In the genomic region with DNA sequence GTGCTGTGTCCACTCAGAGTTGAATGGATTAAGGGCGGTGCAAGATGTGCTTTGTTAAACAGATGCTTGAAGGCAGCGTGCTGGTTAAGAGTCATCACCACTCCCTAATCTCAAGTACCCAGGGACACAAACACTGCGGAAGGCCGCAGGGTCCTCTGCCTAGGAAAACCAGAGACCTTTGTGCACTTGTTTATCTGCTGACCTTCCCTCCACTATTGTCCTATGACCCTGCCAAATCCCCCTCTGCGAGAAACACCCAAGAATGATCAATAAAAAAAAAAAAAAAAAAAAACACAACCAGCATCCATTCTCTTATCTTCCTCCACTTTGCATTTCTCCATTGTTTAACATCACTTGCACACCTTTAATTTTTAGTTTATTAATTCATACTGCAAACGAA, we compare ENCODE assay signal across 8 cellular contexts. TPM values are rescaled to one million over a fixed set of nuclear protein-coding genes. Genes with fewer than 3 reads are reported as not detected.
DNase-seq lines count a peak whose midpoint lies in the region; ATAC-seq and TF ChIP-seq lines count a peak whose summit lies in the region.
"Not testable (repeated sequence)": the region's sequence is repeated elsewhere in the genome, so short reads cannot be mapped to it uniquely, and the experiment has no call there.

No MANE protein-coding gene starts in this region.

- H3K27ac Mint-ChIP-seq in activated T-cell treated with anti-CD3 and anti-CD28 coated beads, Interleukin-2, amount 50 U/mL, for 72 hours: peak overlapping the region; percentile 92
- H3K27ac Mint-ChIP-seq in naive thymus-derived CD4-positive, alpha-beta T cell: peak overlapping the region in 7 of 9 donors; percentile 83 to 98 (median 92)
- peak overlapping the region; percentile 98 for H3K27ac Mint-ChIP-seq in stimulated activated effector memory CD8-positive, alpha-beta T cell treated with anti-CD3 and anti-CD28 coated beads, Interleukin-12 subunit alpha, Interleukin-12 subunit beta, amount 100 ng/mL, for 72 hours

- H3K27me3 Mint-ChIP-seq in activated T-cell treated with anti-CD3 and anti-CD28 coated beads, Interleukin-2, amount 50 U/mL, for 72 hours (ENCODE audit: low read depth); naive thymus-derived CD4-positive, alpha-beta T cell: not testable (repeated sequence)

- not testable (repeated sequence) for H3F3A ChIP-seq in PC-3 (ENCODE audit: low read length, unreplicated experiment)

- H3K27me3 ChIP-seq in A673 (replicated peaks; ENCODE audit: insufficient read depth, low read depth, low read length, poor library complexity); H7 (ENCODE audit: control insufficient read depth, insufficient read depth, low read length); PC-3 (ENCODE audit: low read length); right atrium auricular region; naive thymus-derived CD4-positive, alpha-beta T cell (ENCODE audit: control insufficient read depth in 2 of 2, insufficient read depth in 2 of 2, low read length in 2 of 2): not testable (repeated sequence)

- H3K9me3 Mint-ChIP-seq in activated T-cell treated with anti-CD3 and anti-CD28 coated beads, Interleukin-2, amount 50 U/mL, for 72 hours; naive thymus-derived CD4-positive, alpha-beta T cell; stimulated activated effector memory CD8-positive, alpha-beta T cell treated with anti-CD3 and anti-CD28 coated beads, Interleukin-12 subunit alpha, Interleukin-12 subunit beta, amount 100 ng/mL, for 72 hours: not testable (repeated sequence)

- POLR2A ChIA-PET in A673 (lab: Charles Lee; ENCODE audit: low non-redundant PET): not testable (repeated sequence)
- POLR2A ChIA-PET in PC-3 (lab: Charles Lee; ENCODE audit: unreplicated experiment): interaction anchor here (0.6 kb wide), 1 partner anchor 1667 kb away, joined by 14 read pairs; no protein-coding TSS in a partner anchor
- POLR2A ChIA-PET in naive thymus-derived CD4-positive, alpha-beta T cell (lab: Charles Lee): interaction anchor here (0.7 to 3.8 kb wide), 5 partner anchors 10 to 734 kb away, joined by 4 to 50 read pairs (median 5); a partner anchor contains a TSS

- intact Hi-C loops in A673 (cut with micrococcal nuclease; ENCODE audit: unreplicated experiment); PC-3 (cut with micrococcal nuclease): not testable (repeated sequence)
- intact Hi-C loops in naive thymus-derived CD4-positive, alpha-beta T cell (cut with micrococcal nuclease): loop anchor here (5.0 to 10.0 kb wide), 6 partner anchors 241 to 1884 kb away; a partner anchor contains a TSS

- not testable (repeated sequence) for H3K9me2 ChIP-seq in PC-3 (replicated peaks; ENCODE audit: low read length)

- not testable (repeated sequence) for H3K9me3 ChIP-seq in A673 (ENCODE audit: low read depth, low read length, poor library complexity, severe bottlenecking); PC-3 (ENCODE audit: low read length); right atrium auricular region; naive thymus-derived CD4-positive, alpha-beta T cell (ENCODE audit: control insufficient read depth in 2 of 3, low read length in 3 of 3)

- H4K20me1 ChIP-seq in PC-3 (ENCODE audit: low read length): not testable (repeated sequence)

- H2AFZ ChIP-seq in PC-3 (ENCODE audit: low read length): not testable (repeated sequence)

- peak overlapping the region; percentile 87 to 98 for H3K4me3 Mint-ChIP-seq in activated T-cell treated with anti-CD3 and anti-CD28 coated beads, Interleukin-2, amount 50 U/mL, for 72 hours
- peak overlapping the region; percentile 90 to 98 (median 96) for H3K4me3 Mint-ChIP-seq in naive thymus-derived CD4-positive, alpha-beta T cell
- peak overlapping the region; percentile 89 for H3K4me3 Mint-ChIP-seq in stimulated activated effector memory CD8-positive, alpha-beta T cell treated with anti-CD3 and anti-CD28 coated beads, Interleukin-12 subunit alpha, Interleukin-12 subunit beta, amount 100 ng/mL, for 72 hours

- ATAC-seq in PC-3; activated T-cell treated with anti-CD3 and anti-CD28 coated beads, Interleukin-2, amount 50 U/mL, for 72 hours (replicated peaks in 1 of 2); naive thymus-derived CD4-positive, alpha-beta T cell; stimulated activated effector memory CD8-positive, alpha-beta T cell treated with anti-CD3 and anti-CD28 coated beads, Interleukin-12 subunit alpha, Interleukin-12 subunit beta, amount 100 ng/mL, for 72 hours: not testable (repeated sequence)

- BruUV-seq in A673 (replicated peaks; lab: Mats Ljungman, UMichigan); PC-3 (replicated peaks; lab: Mats Ljungman, UMichigan): not testable (repeated sequence)

- not testable (repeated sequence) for TF ChIP-seq CTCF in A673 (conservative IDR thresholded peaks at IDR 0.05; ENCODE audit: low read depth, low read length); PC-3 (conservative IDR thresholded peaks at IDR 0.05; ENCODE audit: low read depth, low read length); coronary artery (IDR thresholded peaks at IDR 0.05); right atrium auricular region (IDR thresholded peaks at IDR 0.05)

- H3K4me1 Mint-ChIP-seq in activated T-cell treated with anti-CD3 and anti-CD28 coated beads, Interleukin-2, amount 50 U/mL, for 72 hours (ENCODE audit: low read depth): peaks cover 45% of the 10 kb centered on the region
- H3K4me1 Mint-ChIP-seq in naive thymus-derived CD4-positive, alpha-beta T cell: peaks cover 28 to 68% (median 49%) of the 10 kb centered on the region in 7 donors
- peaks cover 24% of the 10 kb centered on the region for H3K4me1 Mint-ChIP-seq in stimulated activated effector memory CD8-positive, alpha-beta T cell treated with anti-CD3 and anti-CD28 coated beads, Interleukin-12 subunit alpha, Interleukin-12 subunit beta, amount 100 ng/mL, for 72 hours

- H3K36me3 Mint-ChIP-seq in activated T-cell treated with anti-CD3 and anti-CD28 coated beads, Interleukin-2, amount 50 U/mL, for 72 hours (ENCODE audit: insufficient read depth in 2 of 2); naive thymus-derived CD4-positive, alpha-beta T cell: not testable (repeated sequence)
- peaks cover 13% of the 10 kb centered on the region for H3K36me3 Mint-ChIP-seq in stimulated activated effector memory CD8-positive, alpha-beta T cell treated with anti-CD3 and anti-CD28 coated beads, Interleukin-12 subunit alpha, Interleukin-12 subunit beta, amount 100 ng/mL, for 72 hours

- H3K27ac ChIP-seq in A673 (ENCODE audit: low read depth, low read length, poor library complexity, severe bottlenecking) (peak overlapping the region; percentile 90), right atrium auricular region (peak overlapping the region; percentile 93 to 97)
- not testable (repeated sequence) for H3K27ac ChIP-seq in PC-3 (ENCODE audit: low read length); coronary artery
- H3K27ac ChIP-seq in naive thymus-derived CD4-positive, alpha-beta T cell (ENCODE audit: low read depth, low read length): peak overlapping the region; percentile 86

- H3K4me1 ChIP-seq in A673 (ENCODE audit: insufficient read depth, low read length, poor library complexity, severe bottlenecking): peaks cover 23% of the 10 kb centered on the region
- peaks cover 11% of the 10 kb centered on the region for H3K4me1 ChIP-seq in PC-3 (ENCODE audit: insufficient read depth, low read length)
- H3K4me1 ChIP-seq in right atrium auricular region: peaks cover 0 to 34% of the 10 kb centered on the region in 2 donors
- peaks cover 15 to 20% of the 10 kb centered on the region in 2 donors for H3K4me1 ChIP-seq in naive thymus-derived CD4-positive, alpha-beta T cell (ENCODE audit: control insufficient read depth in 2 of 2, insufficient read depth in 2 of 2, low read length in 2 of 2)

- not testable (repeated sequence) for DNase-seq in A673 (ENCODE audit: low spot score); H7; PC-3; activated T-cell treated with anti-CD3 and anti-CD28 coated beads, Interleukin-2, amount 50 U/mL, for 72 hours; coronary artery (ENCODE audit: low spot score); right atrium auricular region (ENCODE audit: low spot score); naive thymus-derived CD4-positive, alpha-beta T cell; stimulated activated effector memory CD8-positive, alpha-beta T cell treated with anti-CD3 and anti-CD28 coated beads, Interleukin-12 subunit alpha, Interleukin-12 subunit beta, amount 100 ng/mL, for 72 hours (ENCODE audit: low spot score in 2 of 2)

- H3K79me2 ChIP-seq in PC-3 (ENCODE audit: low read length): peaks cover 61% of the 10 kb centered on the region

- H3K4me3 ChIP-seq in A673 (ENCODE audit: low read depth, low read length, poor library complexity, severe bottlenecking) (peak overlapping the region; percentile 77), H7 (ENCODE audit: insufficient read depth, low read depth, low read length) (peak overlapping the region; percentile 57; the same call in 1 of the 2 replicates), PC-3 (ENCODE audit: low read length) (peak overlapping the region; percentile 99), coronary artery (peak overlapping the region; percentile 74), right atrium auricular region (peak overlapping the region; percentile 80 to 95)
- H3K4me3 ChIP-seq in naive thymus-derived CD4-positive, alpha-beta T cell (ENCODE audit: low read length): peak overlapping the region; percentile 90

- not testable (repeated sequence) for H3K36me3 ChIP-seq in A673 (ENCODE audit: insufficient read depth, low read length, poor library complexity, severe bottlenecking); H7 (replicated peaks; ENCODE audit: control insufficient read depth, insufficient read depth, low read length); PC-3 (ENCODE audit: low read depth, low read length); right atrium auricular region; naive thymus-derived CD4-positive, alpha-beta T cell (ENCODE audit: control insufficient read depth in 2 of 3, insufficient read depth in 3 of 3, low read length in 3 of 3)

- H3K4me2 ChIP-seq in PC-3 (ENCODE audit: low read length): peak overlapping the region; percentile 91

- H3K9ac ChIP-seq in PC-3 (ENCODE audit: low read length): peak overlapping the region; percentile 97

- CTCF ChIA-PET in A673 (lab: Charles Lee); PC-3 (lab: Charles Lee): not testable (repeated sequence)
- CTCF ChIA-PET in naive thymus-derived CD4-positive, alpha-beta T cell (lab: Charles Lee): interaction anchor here (1.1 to 1.5 kb wide), 3 partner anchors 38 to 127 kb away, joined by 3 to 4 read pairs (median 4); no protein-coding TSS in a partner anchor

RNA-seq across cellular contexts. Expression of a gene that starts 1.0 kb away (rescaled TPM):
- 25.6 and 26.8 TPM in 2 replicates for total RNA-seq in A673 (2021)
- total RNA-seq in H7 (2014; rRNA removed; shearing (Covaris generic)): 22.6 and 26.5 TPM in 2 replicates
- total RNA-seq in PC-3 (2014; rRNA removed): 13.9 and 20.8 TPM in 2 replicates
- total RNA-seq in activated T-cell treated with anti-CD3 and anti-CD28 coated beads, Interleukin-2, amount 50 U/mL, for 72 hours: 10 to 100 TPM; 22.7 to 26.6 TPM
- total RNA-seq in right atrium auricular region: 10 to 100 TPM in 1 of 2 donors, 1 to 10 TPM in 1; 8.5 to 12.5 TPM
- 10 to 100 TPM in 4 of 5 experiments, 1 to 10 TPM in 1; 8.8 to 21.5 (median 18.7) TPM for total RNA-seq in naive thymus-derived CD4-positive, alpha-beta T cell
- polyA plus RNA-seq in naive thymus-derived CD4-positive, alpha-beta T cell: 10 to 100 TPM in 1 of 2 donors, 1 to 10 TPM in 1; 7.6 to 15.3 TPM

RNA-seq across cellular contexts. Expression of a gene that starts 42.9 kb away (rescaled TPM):
- total RNA-seq in A673 (2021) (0.17 and 0.55 TPM in 2 replicates), PC-3 (2014; rRNA removed) (not detected in 2 replicates), right atrium auricular region (under 1 TPM; 0.11 to 0.20 TPM)
- 0.11 and 0.55 TPM in 2 replicates for total RNA-seq in H7 (2014; rRNA removed; shearing (Covaris generic))
- not detected for total RNA-seq in activated T-cell treated with anti-CD3 and anti-CD28 coated beads, Interleukin-2, amount 50 U/mL, for 72 hours
- under 1 TPM in 2 of 5 experiments, not detected in 3; 0.56 TPM for total RNA-seq in naive thymus-derived CD4-positive, alpha-beta T cell
- not detected for polyA plus RNA-seq in naive thymus-derived CD4-positive, alpha-beta T cell

RNA-seq across cellular contexts. Expression of a gene that starts 59.6 kb away (rescaled TPM):
- total RNA-seq in A673 (2021) (19.7 and 24.0 TPM in 2 replicates), PC-3 (2014; rRNA removed) (17.5 and 20.3 TPM in 2 replicates), right atrium auricular region (1 to 10 TPM; 4.8 to 7.9 TPM)
- 13.8 and 15.5 TPM in 2 replicates for total RNA-seq in H7 (2014; rRNA removed; shearing (Covaris generic))
- total RNA-seq in activated T-cell treated with anti-CD3 and anti-CD28 coated beads, Interleukin-2, amount 50 U/mL, for 72 hours: 10 to 100 TPM; 24.3 to 27.7 TPM
- total RNA-seq in naive thymus-derived CD4-positive, alpha-beta T cell: 10 to 100 TPM; 15.3 to 26.7 (median 25.5) TPM
- 10 to 100 TPM; 13.8 to 25.7 TPM for polyA plus RNA-seq in naive thymus-derived CD4-positive, alpha-beta T cell
